Comparison of ENCODE assay signal across 10 cellular contexts in genomic region chr3:12648384-12648959, GRCh38. TPM values are rescaled to one million over a fixed set of nuclear protein-coding genes. Genes with fewer than 3 reads are reported as not detected.
DNase-seq lines count a peak whose midpoint lies in the region; ATAC-seq and TF ChIP-seq lines count a peak whose summit lies in the region.
"Had no signal": no experiment of that assay in that cellular context is flagged by ENCODE, and none has a peak within 500 bp of the region (broad histone marks: within the 10 kb centered on the region; RNA-seq: fewer than 3 reads in every experiment).

No MANE protein-coding gene starts in this region.

- intact Hi-C loops in natural killer cell (cut with micrococcal nuclease) (no loop called here), thyroid gland (cut with DNase I) (loop anchor here (10.0 kb wide), 1 partner anchor 84 kb away; no protein-coding TSS in a partner anchor)

- H3K36me3 ChIP-seq in CD8-positive, alpha-beta memory T cell (ENCODE audit: insufficient read depth, low read length) = no peaks in the 10 kb centered on the region
- H3K36me3 ChIP-seq in thyroid gland = no peaks in the 10 kb centered on the region

- peaks cover 44% of the 10 kb centered on the region for H3K4me1 ChIP-seq in CD8-positive, alpha-beta memory T cell (ENCODE audit: insufficient read depth, low read length)
- H3K4me1 ChIP-seq in thyroid gland = peaks cover 32 to 59% of the 10 kb centered on the region in 2 donors

- ATAC-seq in GM18867 (IDR thresholded peaks at IDR 0.05; ENCODE audit: unreplicated experiment) (peak; percentile 45), GM21717 (IDR thresholded peaks at IDR 0.05; ENCODE audit: unreplicated experiment) (peak; percentile 56), HG03565 (IDR thresholded peaks at IDR 0.05; ENCODE audit: unreplicated experiment) (peak; percentile 59), natural killer cell (peak in 2 of 3 donors; percentile 26 to 38)

- peak overlapping the region; percentile 29 for H3K4me3 Mint-ChIP-seq in natural killer cell
- H3K4me3 Mint-ChIP-seq in CD8-positive, alpha-beta memory T cell = peak overlapping the region in 3 of 7 donors; percentile 6 to 67 (median 51)

- POLR2A ChIA-PET in CD8-positive, alpha-beta memory T cell (lab: Charles Lee) = no interaction called here

- H3K27ac ChIP-seq in CD8-positive, alpha-beta memory T cell (ENCODE audit: low read depth, low read length) = no peak overlapping the region
- no peak overlapping the region for H3K27ac ChIP-seq in thyroid gland

- peak overlapping the region; percentile 71 to 75 for H3K27ac Mint-ChIP-seq in natural killer cell
- H3K27ac Mint-ChIP-seq in CD8-positive, alpha-beta memory T cell = peak overlapping the region in 3 of 8 donors; percentile 38 to 66 (median 42)

- TF ChIP-seq POLR2A in thyroid gland (IDR thresholded peaks at IDR 0.05) = no peak

- WGBS in thyroid gland, 2 donors = 90 to 92% methylated on average over 12 of the region's 12 CpGs

- no peaks in the 10 kb centered on the region for H3K9me3 Mint-ChIP-seq in natural killer cell
- H3K9me3 Mint-ChIP-seq in CD8-positive, alpha-beta memory T cell = no peaks in the 10 kb centered on the region

- H3K27me3 Mint-ChIP-seq in natural killer cell (ENCODE audit: low read depth in 2 of 2) = no peaks in the 10 kb centered on the region
- no peaks in the 10 kb centered on the region for H3K27me3 Mint-ChIP-seq in CD8-positive, alpha-beta memory T cell

- peaks cover 41 to 49% of the 10 kb centered on the region in 2 donors for H3K4me1 Mint-ChIP-seq in natural killer cell
- peaks cover 58 to 81% (median 71%) of the 10 kb centered on the region in 3 donors for H3K4me1 Mint-ChIP-seq in CD8-positive, alpha-beta memory T cell

- H3K4me3 ChIP-seq in CD8-positive, alpha-beta memory T cell (ENCODE audit: low read length) = no peak overlapping the region
- H3K4me3 ChIP-seq in thyroid gland (replicated peaks in 1 of 3) = no peak overlapping the region

- TF ChIP-seq CTCF in natural killer cell (IDR thresholded peaks at IDR 0.05) = no peak
- TF ChIP-seq CTCF in thyroid gland (IDR thresholded peaks at IDR 0.05) = no peak

- DNase-seq in natural killer cell = no peak
- no peak for DNase-seq in CD8-positive, alpha-beta memory T cell
- no peak for DNase-seq in midbrain (lab: John Stamatoyannopoulos, UW)
- DNase-seq in thyroid gland = no peak
- DNase-seq in stimulated activated CD4-positive, alpha-beta T cell treated with anti-CD3 and anti-CD28 coated beads, Interleukin-12 subunit alpha, Interleukin-12 subunit beta, amount 100 ng/mL, for 4 hours = no peak
- DNase-seq: activated CD4-positive, alpha-beta T cell treated with anti-CD3 and anti-CD28 coated beads, Interleukin-2, amount 50 U/mL, for 1 hour; aorta had no signal

- H3K9me3 ChIP-seq in CD8-positive, alpha-beta memory T cell (ENCODE audit: low read length) = no peaks in the 10 kb centered on the region
- H3K9me3 ChIP-seq in thyroid gland = no peaks in the 10 kb centered on the region

- no peaks in the 10 kb centered on the region for H3K27me3 ChIP-seq in CD8-positive, alpha-beta memory T cell (ENCODE audit: insufficient read depth, low read length, poor library complexity, severe bottlenecking)
- no peaks in the 10 kb centered on the region for H3K27me3 ChIP-seq in thyroid gland

- H3K36me3 Mint-ChIP-seq in natural killer cell = no peaks in the 10 kb centered on the region
- peaks cover 0 to 9% (median 2%) of the 10 kb centered on the region in 3 donors for H3K36me3 Mint-ChIP-seq in CD8-positive, alpha-beta memory T cell

- CTCF ChIA-PET in CD8-positive, alpha-beta memory T cell (lab: Charles Lee) = no interaction called here

RNA-seq across cellular contexts. Expression of gene RAF1, which starts 15.4 kb away (rescaled TPM):
- total RNA-seq in natural killer cell = 100 to 1,000 TPM; 142 to 168 (median 156) TPM
- 10 to 100 TPM; 89.4 to 90.9 TPM for total RNA-seq in CD8-positive, alpha-beta memory T cell
- polyA plus RNA-seq in CD8-positive, alpha-beta memory T cell = 73.1 TPM
- 100 to 1,000 TPM; 151 to 174 (median 163) TPM for total RNA-seq in thyroid gland
